ENCODE assay signal across 7 cellular contexts in genomic region chr17:29111816-29112499, GRCh38.
DNase-seq lines count a peak whose midpoint lies in the region; ATAC-seq and TF ChIP-seq lines count a peak whose summit lies in the region.

No MANE protein-coding gene starts in this region.

- no peak overlapping the region for H3K4me3 ChIP-seq in brain microvascular endothelial cell (ENCODE audit: low read depth, low read length)

- TF ChIP-seq CTCF in GM12872 (IDR thresholded peaks at IDR 0.05; ENCODE audit: insufficient read depth, low read depth, low read length) (peak; percentile 96), VCaP (conservative IDR thresholded peaks at IDR 0.05) (peak; percentile 100), brain microvascular endothelial cell (IDR thresholded peaks at IDR 0.05; ENCODE audit: low read depth, low read length, missing control alignments) (peak; percentile 100)

- peak overlapping the region; percentile 43 for H3K27ac ChIP-seq in VCaP
- H3K27ac ChIP-seq in brain microvascular endothelial cell, result no peak overlapping the region

- DNase-seq in NCI-H1694 treated with DMSO at 0.1 percent for 48 hours (lab: John Stamatoyannopoulos, UW), result peak; percentile 69
- peak; percentile 42 for DNase-seq in brain microvascular endothelial cell
- peak; percentile 90 for DNase-seq in islet precursor cell
- DNase-seq in stimulated activated CD4-positive, alpha-beta T cell treated with anti-CD3 and anti-CD28 coated beads, Interleukin-2, amount 100 ng/mL, for 24 hours, result peak; percentile 84 to 87

- H3K36me3 ChIP-seq in brain microvascular endothelial cell (replicated peaks), result no peaks in the 10 kb centered on the region

- no peaks in the 10 kb centered on the region for H3K27me3 ChIP-seq in brain microvascular endothelial cell (replicated peaks)

- in situ Hi-C loops in brain microvascular endothelial cell (cut with HindIII; ENCODE audit: low pct_ligation_motif_present, low sequenced_read_pairs), result no loop called here

- ATAC-seq in HG03196 (IDR thresholded peaks at IDR 0.05; ENCODE audit: unreplicated experiment), result no peak
